Comparison of ENCODE assay signal across 8 cellular contexts in the genomic region with DNA sequence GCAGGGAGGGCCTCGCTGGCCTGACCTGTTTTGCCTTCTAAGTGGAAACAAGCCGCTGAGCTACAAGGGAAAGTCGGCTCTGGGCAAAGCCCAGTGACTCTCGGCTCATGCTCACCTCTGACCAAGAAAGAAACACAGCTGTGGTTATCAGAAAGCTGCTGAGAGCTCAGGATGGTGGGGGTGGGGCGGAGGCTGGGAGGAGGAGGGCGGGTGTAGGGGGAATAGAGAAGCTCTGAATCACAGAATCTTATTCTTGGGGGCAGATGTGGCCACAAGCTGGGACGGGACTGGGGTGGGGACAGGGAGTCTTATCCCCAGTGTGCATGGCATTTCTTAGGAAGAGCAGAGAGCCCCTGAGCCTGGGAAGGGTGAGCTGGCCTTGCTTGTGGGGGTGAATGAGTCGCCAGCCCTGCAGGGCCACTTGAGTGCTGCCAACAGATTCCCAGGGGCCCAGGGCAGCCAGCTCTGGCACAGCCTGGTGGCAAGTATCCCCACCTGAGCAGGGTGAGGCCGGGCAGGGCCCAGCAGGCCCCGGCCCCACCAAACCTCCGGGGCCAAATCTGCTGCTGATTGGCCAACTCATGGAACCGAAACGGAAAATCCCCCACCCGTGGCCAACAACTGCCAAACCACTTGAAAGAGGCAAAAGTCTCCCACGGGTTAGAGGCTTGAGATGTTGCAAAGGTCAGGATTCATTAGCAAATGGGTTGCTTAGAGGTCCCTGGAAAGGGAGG.
DNase-seq lines count a peak whose midpoint lies in the region; ATAC-seq and TF ChIP-seq lines count a peak whose summit lies in the region.

No MANE protein-coding gene starts in this region.

- TF ChIP-seq CTCF in GM20000 (IDR thresholded peaks at IDR 0.05; ENCODE audit: extremely low read depth, missing control alignments): no peak
- no peak for TF ChIP-seq CTCF in testis (IDR thresholded peaks at IDR 0.05)

- H3K27me3 Mint-ChIP-seq in naive thymus-derived CD4-positive, alpha-beta T cell: peaks cover 0 to 19% (median 0%) of the 10 kb centered on the region in 5 donors

- peak overlapping the region in 10 of 11 experiments; percentile 29 to 80 (median 70); a peak in 16 of 22 replicates for H3K9ac ChIP-seq in BLaER1 treated with 17β-estradiol and CSF1 and Interleukin-3, amounts not matched to agents 10 nM and 100 nM
- H3K9ac ChIP-seq in duodenal mucosa (ENCODE audit: low read depth in 1 of 2, low read length in 2 of 2): no peak overlapping the region

- peak; percentile 88 to 90 for ATAC-seq in activated CD4-positive, CD25-positive, alpha-beta regulatory T cell treated with anti-CD3 and anti-CD28 coated beads, Interleukin-2, amount 50 U/mL, for 24 hours
- peak; percentile 69 for ATAC-seq in naive thymus-derived CD4-positive, alpha-beta T cell

- no peaks in the 10 kb centered on the region for H3K36me3 ChIP-seq in BLaER1 treated with 17β-estradiol and CSF1 and Interleukin-3, amounts not matched to agents 10 nM and 100 nM
- H3K36me3 ChIP-seq in duodenal mucosa (ENCODE audit: control insufficient read depth in 1 of 2, insufficient read depth in 2 of 2, low read length in 2 of 2): no peaks in the 10 kb centered on the region
- H3K36me3 ChIP-seq in naive thymus-derived CD4-positive, alpha-beta T cell (ENCODE audit: control insufficient read depth in 2 of 3, insufficient read depth in 3 of 3, low read length in 3 of 3): no peaks in the 10 kb centered on the region
- H3K36me3 ChIP-seq in testis (ENCODE audit: low read depth, missing control alignments): no peaks in the 10 kb centered on the region

- H3K27ac Mint-ChIP-seq in naive thymus-derived CD4-positive, alpha-beta T cell: peak overlapping the region in 3 of 9 donors; percentile 10 to 50 (median 43)

- no peaks in the 10 kb centered on the region for H3K9me3 ChIP-seq in BLaER1 treated with 17β-estradiol and CSF1 and Interleukin-3, amounts not matched to agents 10 nM and 100 nM (replicated peaks in 1 of 11)
- H3K9me3 ChIP-seq in duodenal mucosa (ENCODE audit: control insufficient read depth in 1 of 2, low read length in 2 of 2) (no peaks in the 10 kb centered on the region), testis (no peaks in the 10 kb centered on the region)
- H3K9me3 ChIP-seq in naive thymus-derived CD4-positive, alpha-beta T cell (ENCODE audit: control insufficient read depth in 2 of 3, low read length in 3 of 3): no peaks in the 10 kb centered on the region

- H4K20me1 ChIP-seq in BLaER1 treated with 17β-estradiol and CSF1 and Interleukin-3, amounts not matched to agents 10 nM and 100 nM: no peaks in the 10 kb centered on the region

- CTCF ChIA-PET in naive thymus-derived CD4-positive, alpha-beta T cell (lab: Charles Lee): no interaction called here

- peak overlapping the region; percentile 61 to 98 (median 91) for H3K4me2 ChIP-seq in BLaER1 treated with 17β-estradiol and CSF1 and Interleukin-3, amounts not matched to agents 10 nM and 100 nM

- H3K4me3 ChIP-seq in BLaER1 treated with 17β-estradiol and CSF1 and Interleukin-3, amounts not matched to agents 10 nM and 100 nM: peak overlapping the region in 7 of 10 experiments; percentile 16 to 48 (median 36); a peak in 9 of 20 replicates
- H3K4me3 ChIP-seq in duodenal mucosa (ENCODE audit: low read depth in 1 of 2, low read length in 2 of 2) (peak overlapping the region; percentile 7 to 35), testis (no peak overlapping the region)
- H3K4me3 ChIP-seq in naive thymus-derived CD4-positive, alpha-beta T cell (ENCODE audit: low read length): peak overlapping the region; percentile 16

- H3K9me3 Mint-ChIP-seq in naive thymus-derived CD4-positive, alpha-beta T cell: peaks cover 0 to 4% (median 0%) of the 10 kb centered on the region in 11 donors

- H3K4me1 ChIP-seq in BLaER1 treated with 17β-estradiol and CSF1 and Interleukin-3, amounts not matched to agents 10 nM and 100 nM: peaks cover 31 to 81% (median 70%) of the 10 kb centered on the region in 10 experiments
- H3K4me1 ChIP-seq in duodenal mucosa (ENCODE audit: control insufficient read depth in 1 of 2, insufficient read depth in 2 of 2, low read length in 2 of 2): peaks cover 22 to 31% of the 10 kb centered on the region in 2 donors
- H3K4me1 ChIP-seq in naive thymus-derived CD4-positive, alpha-beta T cell (ENCODE audit: control insufficient read depth in 2 of 2, insufficient read depth in 2 of 2, low read length in 2 of 2): peaks cover 19 to 37% of the 10 kb centered on the region in 2 donors
- peaks cover 29% of the 10 kb centered on the region for H3K4me1 ChIP-seq in testis

- intact Hi-C loops in naive thymus-derived CD4-positive, alpha-beta T cell (cut with micrococcal nuclease): loop anchor here (1.0 to 5.0 kb wide), 2 partner anchors 13 to 121 kb away; partner anchors contain the start of gene SPSB1 (in 1 of the 2)
- intact Hi-C loops in testis (cut with DNase I; ENCODE audit: low total_unique reads): no loop called here

- peaks cover 0 to 6% (median 0%) of the 10 kb centered on the region in 5 donors for H3K36me3 Mint-ChIP-seq in naive thymus-derived CD4-positive, alpha-beta T cell

- peaks cover 15 to 59% (median 51%) of the 10 kb centered on the region in 7 donors for H3K4me1 Mint-ChIP-seq in naive thymus-derived CD4-positive, alpha-beta T cell

- POLR2A ChIA-PET in naive thymus-derived CD4-positive, alpha-beta T cell (lab: Charles Lee): interaction anchor here (0.7 to 2.4 kb wide), 3 partner anchors 11 to 23 kb away, joined by 3 to 12 read pairs (median 4); no protein-coding TSS in a partner anchor

- H3K27ac ChIP-seq in BLaER1 treated with 17β-estradiol and CSF1 and Interleukin-3, amounts not matched to agents 10 nM and 100 nM: peak overlapping the region in 10 of 11 experiments; percentile 33 to 89 (median 82); a peak in 19 of 22 replicates
- H3K27ac ChIP-seq in duodenal mucosa (ENCODE audit: low read depth, low read length): peak overlapping the region; percentile 81
- H3K27ac ChIP-seq in naive thymus-derived CD4-positive, alpha-beta T cell (ENCODE audit: low read depth, low read length): no peak overlapping the region
- peak overlapping the region; percentile 65 to 80 for H3K27ac ChIP-seq in testis

- H3K4me3 Mint-ChIP-seq in naive thymus-derived CD4-positive, alpha-beta T cell: peak overlapping the region in 8 of 10 donors; percentile 25 to 64 (median 46)

- no peak for TF ChIP-seq POLR2A in testis (IDR thresholded peaks at IDR 0.05)

- H3K27me3 ChIP-seq in BLaER1 treated with 17β-estradiol and CSF1 and Interleukin-3, amounts not matched to agents 10 nM and 100 nM: 0 out of 22 replicates have a peak, but pooled peaks cover 0 to 6% (median 0%) of the 10 kb centered on the region in 11 experiments
- H3K27me3 ChIP-seq in duodenal mucosa (ENCODE audit: control insufficient read depth in 1 of 2, insufficient read depth in 2 of 2, low read length in 2 of 2) (no peaks in the 10 kb centered on the region), testis (no peaks in the 10 kb centered on the region)
- no peaks in the 10 kb centered on the region for H3K27me3 ChIP-seq in naive thymus-derived CD4-positive, alpha-beta T cell (ENCODE audit: control insufficient read depth in 2 of 2, insufficient read depth in 2 of 2, low read length in 2 of 2)

- WGBS in testis, 2 donors: 18 to 42% methylated on average over 12 to 15 of the region's 15 CpGs

- peak; percentile 87 for DNase-seq in GM20000 (ENCODE audit: low spot score)
- DNase-seq in HK-2 (ENCODE audit: unreplicated experiment): peak; percentile 81
- DNase-seq in naive thymus-derived CD4-positive, alpha-beta T cell: peak in 2 of 9 donors; percentile 19 to 65
- DNase-seq in testis: peak; percentile 76
- no peak for DNase-seq in NCI-H345 (lab: John Stamatoyannopoulos, UW)

Comparison
In these comparisons a context has a peak if more than half of its experiments do, and no peak if none do; other contexts are left out.
1. H3K4me3 ChIP-seq: peak in BLaER1 treated with 17β-estradiol and CSF1 and Interleukin-3, amounts not matched to agents 10 nM and 100 nM (7 of 10), duodenal mucosa (2 of 2) and naive thymus-derived CD4-positive, alpha-beta T cell (single experiment); none in testis (0 of 2).
2. H3K9ac ChIP-seq: peak in BLaER1 treated with 17β-estradiol and CSF1 and Interleukin-3, amounts not matched to agents 10 nM and 100 nM (10 of 11); none in duodenal mucosa (0 of 2).